ENCODE assay signal across 11 cellular contexts in the genomic region with DNA sequence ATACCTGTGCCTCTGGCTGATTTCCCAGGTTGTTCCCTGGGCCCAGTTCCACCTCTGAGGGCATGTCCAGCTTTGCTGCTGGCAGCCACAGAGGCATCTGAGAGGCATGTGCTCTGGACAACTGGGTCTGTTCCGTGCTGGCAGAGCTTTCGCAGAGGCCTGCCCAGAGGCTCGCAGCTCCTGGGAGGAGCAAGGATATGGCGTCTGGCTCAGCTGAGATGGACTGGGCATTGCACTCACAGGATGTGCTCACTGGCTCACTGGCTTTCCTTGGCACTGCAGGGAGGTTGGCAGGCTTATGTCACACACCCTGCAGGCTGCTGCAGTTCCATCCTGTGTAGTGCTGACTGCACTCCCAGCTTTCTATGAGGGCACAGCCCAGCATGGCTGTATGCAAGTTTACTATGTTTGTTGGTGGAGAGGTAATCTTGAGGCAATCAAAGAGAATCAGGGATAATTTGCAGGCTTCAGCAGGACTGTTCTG.
DNase-seq lines count a peak whose midpoint lies in the region; ATAC-seq and TF ChIP-seq lines count a peak whose summit lies in the region.
"Had no signal": no experiment of that assay in that cellular context is flagged by ENCODE, and none has a peak within 500 bp of the region (broad histone marks: within the 10 kb centered on the region; RNA-seq: fewer than 3 reads in every experiment).

No MANE protein-coding gene starts in this region.

- no peaks in the 10 kb centered on the region for H3K36me3 ChIP-seq in right atrium auricular region

- H3K4me1 ChIP-seq in right atrium auricular region = peaks cover 0 to 72% of the 10 kb centered on the region in 2 donors

- H3K27me3 ChIP-seq in right atrium auricular region = no peaks in the 10 kb centered on the region
- H3K27me3 ChIP-seq: testis had no signal

- no peak for TF ChIP-seq CTCF in right atrium auricular region (IDR thresholded peaks at IDR 0.05)

- H3K4me3 ChIP-seq in right atrium auricular region = no peak overlapping the region
- H3K4me3 ChIP-seq: testis had no signal

- DNase-seq in DMS53 (lab: John Stamatoyannopoulos, UW) (peak; percentile 38), DMS53 treated with DMSO at 0.1 percent for 48 hours (lab: John Stamatoyannopoulos, UW; ENCODE audit: unreplicated experiment) (no peak), amygdala (lab: John Stamatoyannopoulos, UW) (peak in 49 of 56 donors; percentile 22 to 91 (median 62)), right atrium auricular region (ENCODE audit: low spot score) (no peak), substantia nigra (lab: John Stamatoyannopoulos, UW) (peak in 43 of 49 donors; percentile 11 to 86 (median 65)), DMS114 treated with DMSO at 0.1 percent for 48 hours (lab: John Stamatoyannopoulos, UW; ENCODE audit: unreplicated experiment) (no peak)
- DNase-seq: 8988T, erythroblast, testis had no signal

- no peaks in the 10 kb centered on the region for H3K9me3 ChIP-seq in right atrium auricular region
- H3K9me3 ChIP-seq: testis had no signal

- ATAC-seq in HG03045 (IDR thresholded peaks at IDR 0.05; ENCODE audit: unreplicated experiment) (no peak), HG02981 (IDR thresholded peaks at IDR 0.05; ENCODE audit: unreplicated experiment) (no peak)

- H3K27ac ChIP-seq in right atrium auricular region (peak overlapping the region; percentile 72 to 76), substantia nigra (ENCODE audit: low read depth, low read length, poor library complexity, severe bottlenecking) (no peak overlapping the region)
- H3K27ac ChIP-seq: testis had no signal

Comparison
In these comparisons a context has a peak if more than half of its experiments do, and no peak if none do; other contexts are left out.
1. DNase-seq: peak in DMS53 (single experiment), amygdala (49 of 56) and substantia nigra (43 of 49); none in DMS53 treated with DMSO at 0.1 percent for 48 hours (single experiment), right atrium auricular region (single experiment) and DMS114 treated with DMSO at 0.1 percent for 48 hours (single experiment).